Comparison of ENCODE assay signal across 24 cellular contexts in genomic region chr10:75726522-75727493, GRCh38.
DNase-seq lines count a peak whose midpoint lies in the region; ATAC-seq, FAIRE-seq and TF ChIP-seq lines count a peak whose summit lies in the region.
"Had no signal": no experiment of that assay in that cellular context is flagged by ENCODE, and none has a peak within 500 bp of the region (broad histone marks: within the 10 kb centered on the region; RNA-seq: fewer than 3 reads in every experiment).

No MANE protein-coding gene starts in this region.

- peak; percentile 92 for ATAC-seq in left lung
- peak; percentile 86 for ATAC-seq in upper lobe of right lung
- ATAC-seq in HG02981 (IDR thresholded peaks at IDR 0.05; ENCODE audit: unreplicated experiment) = no peak
- ATAC-seq: HCT116, Panc1 had no signal

- DNase-seq in NCI-H187 (lab: John Stamatoyannopoulos, UW) (peak; percentile 26 to 66), bronchial epithelial cell (ENCODE audit: low read depth) (no peak), left lung (peak in 1 of 2 donors; percentile 36), upper lobe of right lung (no peak), SKM-1 treated with dmso at 0.1 percent for 144 hours (lab: John Stamatoyannopoulos, UW; ENCODE audit: unreplicated experiment) (no peak), mesenchymal stem cell (no peak)
- DNase-seq: Caco-2; CD4-positive, alpha-beta memory T cell; DMS 273 treated with DMSO at 0.1 percent for 48 hours; Karpas-422; MV-4-11; NCI-H1105 treated with DMSO at 0.1 percent for 48 hours; NCI-H2081 treated with DMSO at 0.1 percent for 48 hours; NCI-H226; NCI-H524 treated with DMSO at 0.1 percent for 48 hours; NCI-H82; SIG-M5; SK-N-SH had no signal

- H3K27me3 ChIP-seq in bronchial epithelial cell (ENCODE audit: control insufficient read depth, insufficient read depth, low read length) = no peaks in the 10 kb centered on the region
- no peaks in the 10 kb centered on the region for H3K27me3 ChIP-seq in left lung
- no peaks in the 10 kb centered on the region for H3K27me3 ChIP-seq in upper lobe of right lung
- H3K27me3 ChIP-seq in mesenchymal stem cell (ENCODE audit: control insufficient read depth in 1 of 2, insufficient read depth in 1 of 2, low read length in 2 of 2) = peaks cover 0 to 13% of the 10 kb centered on the region in 2 experiments
- H3K27me3 ChIP-seq: BLaER1 treated with 17β-estradiol and CSF1 and Interleukin-3, amounts not matched to agents 10 nM and 100 nM had no signal

- H4K91ac ChIP-seq in mesenchymal stem cell (ENCODE audit: low read length) = no peak overlapping the region

- H2AK5ac ChIP-seq in mesenchymal stem cell (ENCODE audit: low read length, severe bottlenecking) = no peak overlapping the region

- no peak overlapping the region for H2BK12ac ChIP-seq in mesenchymal stem cell (ENCODE audit: low read length in 2 of 2)

- H3K4me3 ChIP-seq in bronchial epithelial cell (ENCODE audit: low read depth, low read length) = no peak overlapping the region
- no peak overlapping the region for H3K4me3 ChIP-seq in left lung
- no peak overlapping the region for H3K4me3 ChIP-seq in upper lobe of right lung
- no peak overlapping the region for H3K4me3 ChIP-seq in mesenchymal stem cell (ENCODE audit: insufficient read depth in 1 of 2, low read depth in 1 of 2, low read length in 2 of 2)
- H3K4me3 ChIP-seq: BLaER1 treated with 17β-estradiol and CSF1 and Interleukin-3, amounts not matched to agents 10 nM and 100 nM had no signal

- H3K23ac ChIP-seq in mesenchymal stem cell (ENCODE audit: low read length in 2 of 2) = no peak overlapping the region

- FAIRE-seq in bronchial epithelial cell (lab: Jason Lieb, UNC) = peak; percentile 77
- FAIRE-seq: GM12891, H1 had no signal

- H3K9me3 ChIP-seq in left lung (no peaks in the 10 kb centered on the region), upper lobe of right lung (no peaks in the 10 kb centered on the region), mesenchymal stem cell (ENCODE audit: control insufficient read depth, low read length) (no peaks in the 10 kb centered on the region)
- H3K9me3 ChIP-seq: BLaER1 treated with 17β-estradiol and CSF1 and Interleukin-3, amounts not matched to agents 10 nM and 100 nM; Caco-2; SK-N-SH had no signal

- no peak overlapping the region for H3K9ac ChIP-seq in mesenchymal stem cell (ENCODE audit: low read length)
- H3K9ac ChIP-seq: BLaER1 treated with 17β-estradiol and CSF1 and Interleukin-3, amounts not matched to agents 10 nM and 100 nM; SK-N-SH had no signal

- no peaks in the 10 kb centered on the region for H3K36me3 ChIP-seq in bronchial epithelial cell (ENCODE audit: control insufficient read depth, insufficient read depth, low read length)
- no peaks in the 10 kb centered on the region for H3K36me3 ChIP-seq in left lung
- H3K36me3 ChIP-seq in upper lobe of right lung = no peaks in the 10 kb centered on the region
- no peaks in the 10 kb centered on the region for H3K36me3 ChIP-seq in mesenchymal stem cell (ENCODE audit: control insufficient read depth in 1 of 2, insufficient read depth in 2 of 2, low read depth in 1 of 2, low read length in 2 of 2)
- H3K36me3 ChIP-seq: BLaER1 treated with 17β-estradiol and CSF1 and Interleukin-3, amounts not matched to agents 10 nM and 100 nM had no signal

- no peak overlapping the region for H2BK5ac ChIP-seq in mesenchymal stem cell (ENCODE audit: low read depth, low read length, poor library complexity, severe bottlenecking)

- no peak overlapping the region for H3K4ac ChIP-seq in mesenchymal stem cell (ENCODE audit: low read depth in 1 of 2, low read length in 2 of 2)

- H3K14ac ChIP-seq in mesenchymal stem cell (ENCODE audit: low read length in 2 of 2) = no peak overlapping the region

- H2BK120ac ChIP-seq in mesenchymal stem cell (ENCODE audit: low read depth, low read length) = no peak overlapping the region

- H4K8ac ChIP-seq in mesenchymal stem cell (ENCODE audit: low read length) = no peak overlapping the region

- no peak for TF ChIP-seq CTCF in bronchial epithelial cell (IDR thresholded peaks at IDR 0.05; ENCODE audit: insufficient read depth, low read length, severe bottlenecking)
- no peak for TF ChIP-seq CTCF in left lung (IDR thresholded peaks at IDR 0.05)
- TF ChIP-seq CTCF in upper lobe of right lung (IDR thresholded peaks at IDR 0.05) = no peak

- H3K18ac ChIP-seq in mesenchymal stem cell (ENCODE audit: low read depth in 1 of 2, low read length in 2 of 2) = no peak overlapping the region

- H2AFZ ChIP-seq in mesenchymal stem cell (ENCODE audit: low read depth, low read length) = no peak overlapping the region

- no peaks in the 10 kb centered on the region for H3K79me1 ChIP-seq in mesenchymal stem cell (replicated peaks; ENCODE audit: low read length, poor library complexity, severe bottlenecking)

- no peak overlapping the region for H3K4me2 ChIP-seq in mesenchymal stem cell (ENCODE audit: low read length, poor library complexity, severe bottlenecking)
- H3K4me2 ChIP-seq: BLaER1 treated with 17β-estradiol and CSF1 and Interleukin-3, amounts not matched to agents 10 nM and 100 nM; SK-N-SH had no signal

- intact Hi-C loops in left lung (cut with DNase I) = no loop called here
- intact Hi-C loops in upper lobe of right lung (cut with DNase I) = no loop called here

- H2BK15ac ChIP-seq in mesenchymal stem cell (ENCODE audit: low read depth, poor library complexity, severe bottlenecking) = no peak overlapping the region

- WGBS in mesenchymal stem cell = 94% methylated on average over 11 of the region's 11 CpGs

- no peak overlapping the region for H3K27ac ChIP-seq in left lung
- no peak overlapping the region for H3K27ac ChIP-seq in upper lobe of right lung
- H3K27ac ChIP-seq in mesenchymal stem cell (ENCODE audit: low read length, poor library complexity, severe bottlenecking) = no peak overlapping the region
- H3K27ac ChIP-seq: BLaER1 treated with 17β-estradiol and CSF1 and Interleukin-3, amounts not matched to agents 10 nM and 100 nM had no signal

- H3K4me1 ChIP-seq in left lung (no peaks in the 10 kb centered on the region), upper lobe of right lung (peaks cover 4% of the 10 kb centered on the region), mesenchymal stem cell (ENCODE audit: control insufficient read depth, insufficient read depth, low read depth, low read length) (no peaks in the 10 kb centered on the region)
- H3K4me1 ChIP-seq: Caco-2 had no signal

Comparison
In these comparisons a context has a peak if more than half of its experiments do, and no peak if none do; other contexts are left out.
1. DNase-seq: peak in NCI-H187 (2 of 2); none in bronchial epithelial cell (single experiment), upper lobe of right lung (single experiment), SKM-1 treated with dmso at 0.1 percent for 144 hours (single experiment) and mesenchymal stem cell (single experiment).